Comparison of ENCODE assay signal across 25 cellular contexts in genomic region chr4:68780232-68780631, GRCh38. TPM values are rescaled to one million over a fixed set of nuclear protein-coding genes. Genes with fewer than 3 reads are reported as not detected.
"Had no signal": no experiment of that assay in that cellular context is flagged by ENCODE, and none has a peak within 500 bp of the region (broad histone marks: within the 10 kb centered on the region; RNA-seq: fewer than 3 reads in every experiment).

No MANE protein-coding gene starts in this region.

- H3K4me1 ChIP-seq: SJCRH30 had no signal

- H3K36me3 ChIP-seq: SJCRH30 had no signal

- H3K9me3 ChIP-seq: SJCRH30 had no signal

- H3K4me3 ChIP-seq: SJCRH30 had no signal

- H3K27ac ChIP-seq: SJCRH30 had no signal

- DNase-seq: KBM-7; NCI-H1092; NCI-H1105 treated with DMSO at 0.1 percent for 48 hours; NCI-H1417 treated with DMSO at 0.1 percent for 48 hours; NCI-H146; NCI-H1694 treated with DMSO at 0.1 percent for 48 hours; NCI-H1930; NCI-H2081; NCI-H2107; NCI-H2227 treated with DMSO at 0.1 percent for 48 hours; NCI-H510A; NCI-H524 treated with DMSO at 0.1 percent for 48 hours; NCI-H69; NCI-H774; NK-92 treated with Interleukin-12 subunit alpha and Interleukin-12 subunit beta, amount 100 ng/mL, for 24 hours; PC-3; SHP77 treated with DMSO at 0.1 percent for 48 hours; SJCRH30 had no signal

- ATAC-seq: Panc1, PC-3, Right ventricle myocardium inferior, SK-N-SH treated with all-trans-retinoic acid at 6 μM for 48 hours had no signal

- H3K27me3 ChIP-seq: SJCRH30 had no signal

RNA-seq across cellular contexts. Expression of gene UGT2B10, which starts 35.6 kb away (rescaled TPM):
- total RNA-seq: LHCN-M2, MCF 10A, OCI-LY7, PC-3, Right ventricle myocardium inferior, RPMI7951, SJCRH30 had no signal
